Comparison of ENCODE assay signal across 10 cellular contexts in genomic region chr12:122893208-122894151, GRCh38. TPM values are rescaled to one million over a fixed set of nuclear protein-coding genes. Genes with fewer than 3 reads are reported as not detected.
DNase-seq lines count a peak whose midpoint lies in the region; ATAC-seq and TF ChIP-seq lines count a peak whose summit lies in the region.
"Had no signal": no experiment of that assay in that cellular context is flagged by ENCODE, and none has a peak within 500 bp of the region (broad histone marks: within the 10 kb centered on the region; RNA-seq: fewer than 3 reads in every experiment).

No MANE protein-coding gene starts in this region.

- no peaks in the 10 kb centered on the region for H3K36me3 ChIP-seq in ACC112 (ENCODE audit: insufficient read depth, low read length)
- no peaks in the 10 kb centered on the region for H3K36me3 ChIP-seq in MM.1S (replicated peaks; ENCODE audit: insufficient read depth, low read length)
- H3K36me3 ChIP-seq in naive thymus-derived CD4-positive, alpha-beta T cell (ENCODE audit: control insufficient read depth in 2 of 3, insufficient read depth in 3 of 3, low read length in 3 of 3) = peaks cover 0 to 5% (median 0%) of the 10 kb centered on the region in 3 experiments
- H3K36me3 ChIP-seq: uterus had no signal

- H3K79me2 ChIP-seq in ACC112 (ENCODE audit: control insufficient read depth, insufficient read depth, low read length, unreplicated experiment) (peaks cover 70% of the 10 kb centered on the region), MM.1S (ENCODE audit: low read length) (peaks cover 88% of the 10 kb centered on the region)

- H3K4me3 ChIP-seq in ACC112 (ENCODE audit: low read depth, low read length) (peak overlapping the region; percentile 90), MM.1S (ENCODE audit: low read length) (peak overlapping the region; percentile 83)
- H3K4me3 ChIP-seq in naive thymus-derived CD4-positive, alpha-beta T cell (ENCODE audit: low read length) = peak overlapping the region; percentile 82

- no peaks in the 10 kb centered on the region; the same call in 1 of the 2 replicates for H4K20me1 ChIP-seq in MM.1S (ENCODE audit: insufficient read depth, low read length)

- TF ChIP-seq CTCF in MM.1S (IDR thresholded peaks at IDR 0.05; ENCODE audit: low read length) = no peak

- peaks cover 0 to 8% of the 10 kb centered on the region in 2 donors for H3K9me3 Mint-ChIP-seq in effector memory CD8-positive, alpha-beta T cell
- H3K9me3 Mint-ChIP-seq in naive thymus-derived CD4-positive, alpha-beta T cell = peaks cover 0 to 5% (median 0%) of the 10 kb centered on the region in 11 donors

- peaks cover 54% of the 10 kb centered on the region for H3K36me3 Mint-ChIP-seq in effector memory CD8-positive, alpha-beta T cell (ENCODE audit: insufficient read depth)
- H3K36me3 Mint-ChIP-seq in naive thymus-derived CD4-positive, alpha-beta T cell = peaks cover 0 to 32% (median 0%) of the 10 kb centered on the region in 5 donors

- POLR2A ChIA-PET in naive thymus-derived CD4-positive, alpha-beta T cell (lab: Charles Lee) = interaction anchor here (1.0 to 7.2 kb wide), 7 partner anchors 7 to 182 kb away, joined by 3 to 66 read pairs (median 5); partner anchors contain the start of gene OGFOD2

- DNase-seq in MM.1S = peak; percentile 59
- DNase-seq in effector memory CD8-positive, alpha-beta T cell = no peak
- no peak for DNase-seq in naive thymus-derived CD4-positive, alpha-beta T cell
- no peak for DNase-seq in NCI-H510A (lab: John Stamatoyannopoulos, UW)
- no peak for DNase-seq in midbrain (lab: John Stamatoyannopoulos, UW)
- DNase-seq: SW 1271, uterus had no signal

- ATAC-seq in effector memory CD8-positive, alpha-beta T cell (replicated peaks) = no peak
- ATAC-seq in naive thymus-derived CD4-positive, alpha-beta T cell = no peak
- no peak for ATAC-seq in HG03469 (IDR thresholded peaks at IDR 0.05; ENCODE audit: unreplicated experiment)
- ATAC-seq in HG03378 (IDR thresholded peaks at IDR 0.05; ENCODE audit: unreplicated experiment) = no peak

- peak overlapping the region; percentile 99 for H3K27ac Mint-ChIP-seq in effector memory CD8-positive, alpha-beta T cell
- peak overlapping the region in 8 of 9 donors; percentile 68 to 99 (median 92) for H3K27ac Mint-ChIP-seq in naive thymus-derived CD4-positive, alpha-beta T cell

- H3K4me1 ChIP-seq in ACC112 (ENCODE audit: control insufficient read depth, insufficient read depth, low read length, unreplicated experiment) (peaks cover 46% of the 10 kb centered on the region), MM.1S (ENCODE audit: low read length) (peaks cover 25% of the 10 kb centered on the region)
- H3K4me1 ChIP-seq in naive thymus-derived CD4-positive, alpha-beta T cell (ENCODE audit: control insufficient read depth in 2 of 2, insufficient read depth in 2 of 2, low read length in 2 of 2) = peaks cover 58 to 73% of the 10 kb centered on the region in 2 donors

- H3K4me2 ChIP-seq in MM.1S (ENCODE audit: low read depth, low read length) = peak overlapping the region; percentile 92

- H3K4me1 Mint-ChIP-seq in effector memory CD8-positive, alpha-beta T cell (ENCODE audit: low read depth in 2 of 2) = peaks cover 61 to 84% of the 10 kb centered on the region in 2 donors
- peaks cover 69 to 96% (median 86%) of the 10 kb centered on the region in 7 donors for H3K4me1 Mint-ChIP-seq in naive thymus-derived CD4-positive, alpha-beta T cell

- H3K27ac ChIP-seq in ACC112 (ENCODE audit: low read depth, low read length) (no peak overlapping the region), MM.1S (ENCODE audit: low read length) (peak overlapping the region; percentile 98)
- peak overlapping the region; percentile 97 for H3K27ac ChIP-seq in naive thymus-derived CD4-positive, alpha-beta T cell (ENCODE audit: low read depth, low read length)

- H3K9ac ChIP-seq in MM.1S (ENCODE audit: low read length) = peak overlapping the region; percentile 100

- H3K27me3 ChIP-seq in ACC112 (ENCODE audit: insufficient read depth, low read length) (no peaks in the 10 kb centered on the region), MM.1S (replicated peaks; ENCODE audit: insufficient read depth, low read length) (no peaks in the 10 kb centered on the region)
- no peaks in the 10 kb centered on the region for H3K27me3 ChIP-seq in naive thymus-derived CD4-positive, alpha-beta T cell (ENCODE audit: control insufficient read depth in 2 of 2, insufficient read depth in 2 of 2, low read length in 2 of 2)
- H3K27me3 ChIP-seq: uterus had no signal

- intact Hi-C loops in naive thymus-derived CD4-positive, alpha-beta T cell (cut with micrococcal nuclease) = loop anchor here (2.0 to 10.0 kb wide), 3 partner anchors 33 to 369 kb away; partner anchors contain the start of genes KNTC1 (in 1 of the 2), MPHOSPH9 (in 1 of the 2), MTRFR (in 1 of the 2) and RSRC2 (in 1 of the 2)

- no peak overlapping the region for H2AFZ ChIP-seq in ACC112 (ENCODE audit: low read length, unreplicated experiment)
- no peak overlapping the region for H2AFZ ChIP-seq in MM.1S (ENCODE audit: low read length)

- no peaks in the 10 kb centered on the region for H3K9me2 ChIP-seq in MM.1S (replicated peaks; ENCODE audit: insufficient read depth, low read length)

- H3K4me3 Mint-ChIP-seq in effector memory CD8-positive, alpha-beta T cell = peak overlapping the region; percentile 95 to 96
- H3K4me3 Mint-ChIP-seq in naive thymus-derived CD4-positive, alpha-beta T cell = peak overlapping the region; percentile 86 to 99 (median 95)

- CTCF ChIA-PET in naive thymus-derived CD4-positive, alpha-beta T cell (lab: Charles Lee) = interaction anchor here (0.7 to 1.1 kb wide), 3 partner anchors 11 to 625 kb away, joined by 3 to 5 read pairs (median 3); no protein-coding TSS in a partner anchor

- no peaks in the 10 kb centered on the region for H3K27me3 Mint-ChIP-seq in effector memory CD8-positive, alpha-beta T cell
- peaks cover 0 to 13% (median 0%) of the 10 kb centered on the region in 5 donors for H3K27me3 Mint-ChIP-seq in naive thymus-derived CD4-positive, alpha-beta T cell

- no peaks in the 10 kb centered on the region for H3K9me3 ChIP-seq in MM.1S (replicated peaks; ENCODE audit: insufficient read depth, low read length)
- H3K9me3 ChIP-seq in naive thymus-derived CD4-positive, alpha-beta T cell (ENCODE audit: control insufficient read depth in 2 of 3, low read length in 3 of 3) = no peaks in the 10 kb centered on the region
- H3K9me3 ChIP-seq: uterus had no signal

- H3F3A ChIP-seq in MM.1S (ENCODE audit: insufficient read depth, low read length) = peaks cover 68% of the 10 kb centered on the region

RNA-seq across cellular contexts. Expression of gene VPS37B, which starts 2.4 kb away (rescaled TPM):
- 100 to 1,000 TPM in 1 of 5 experiments, 10 to 100 TPM in 4; 25.3 to 101 (median 30.1) TPM for total RNA-seq in naive thymus-derived CD4-positive, alpha-beta T cell
- 10 to 100 TPM; 16.5 to 16.9 TPM for polyA plus RNA-seq in naive thymus-derived CD4-positive, alpha-beta T cell

RNA-seq across cellular contexts. Expression of gene HIP1R, which starts 58.2 kb away (rescaled TPM):
- total RNA-seq in naive thymus-derived CD4-positive, alpha-beta T cell = 100 to 1,000 TPM in 3 of 5 experiments, 10 to 100 TPM in 2; 25.8 to 162 (median 111) TPM
- polyA plus RNA-seq in naive thymus-derived CD4-positive, alpha-beta T cell = 10 to 100 TPM in 1 of 2 donors, 1 to 10 TPM in 1; 7.0 to 25.3 TPM
